28 cellular contexts compared by ENCODE assay signal in the genomic region with DNA sequence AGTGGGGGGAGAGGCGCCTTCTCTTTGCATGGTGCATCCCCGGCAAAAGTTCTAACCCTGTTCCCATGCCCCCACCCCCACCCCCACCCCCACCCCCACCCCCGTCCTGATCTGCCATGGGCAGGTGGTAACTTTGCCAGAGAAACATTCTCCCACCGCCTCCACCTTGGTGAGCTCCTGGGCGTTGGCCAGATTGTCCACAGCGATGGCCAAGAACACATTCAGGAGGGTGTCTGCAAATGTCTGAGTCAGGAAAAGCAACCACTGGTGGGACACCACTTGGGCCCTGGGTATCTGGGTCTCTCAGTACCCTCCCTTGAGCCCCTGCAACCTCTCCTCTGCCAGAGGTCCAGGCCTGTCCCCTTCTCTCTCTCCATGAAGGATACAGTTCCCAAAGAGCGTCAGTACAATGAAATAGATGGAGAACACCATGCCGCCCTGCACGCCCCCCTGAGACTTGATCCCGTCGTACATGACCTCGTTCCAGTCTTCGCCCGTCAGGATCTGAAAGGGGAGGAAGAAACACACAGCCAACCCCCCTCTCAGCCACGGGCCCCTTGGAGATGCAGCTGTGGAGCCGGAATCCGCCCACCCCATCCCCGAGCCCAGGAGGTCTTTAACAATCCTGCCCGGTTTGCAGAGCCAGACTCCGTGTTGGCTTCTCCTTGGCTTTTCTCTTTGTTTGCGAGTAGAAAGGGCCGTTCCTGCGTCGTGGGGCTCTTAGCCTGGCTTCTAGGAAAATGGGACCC.
"Had no signal": no experiment of that assay in that cellular context is flagged by ENCODE, and none has a peak within 500 bp of the region (broad histone marks: within the 10 kb centered on the region; RNA-seq: fewer than 3 reads in every experiment).

No MANE protein-coding gene starts in this region.

- H3K36me3 Mint-ChIP-seq: activated CD4-positive, alpha-beta memory T cell treated with anti-CD3 and anti-CD28 coated beads for 36 hours; activated CD8-positive, alpha-beta memory T cell treated with anti-CD3 and anti-CD28 coated beads, Interleukin-2, amount 10 ng/mL, durations not matched to agents 7 days and 5 days; activated naive CD8-positive, alpha-beta T cell treated with anti-CD3 and anti-CD28 coated beads, Interleukin-2, amount 10 ng/mL, durations not matched to agents 7 days and 5 days had no signal

- H3K27ac Mint-ChIP-seq: activated CD4-positive, alpha-beta memory T cell treated with anti-CD3 and anti-CD28 coated beads for 36 hours; activated CD4-positive, alpha-beta T cell treated with anti-CD3 and anti-CD28 coated beads for 36 hours; activated CD4-positive, alpha-beta T cell treated with anti-CD3 and anti-CD28 coated beads, Interleukin-2, amount 10 ng/mL, durations not matched to agents 24 days and 14 days; activated CD8-positive, alpha-beta memory T cell treated with anti-CD3 and anti-CD28 coated beads, Interleukin-2, amount 10 ng/mL, durations not matched to agents 7 days and 5 days; activated CD8-positive, alpha-beta T cell treated with anti-CD3 and anti-CD28 coated beads, Interleukin-2, amount 10 ng/mL, durations not matched to agents 7 days and 5 days; activated naive CD4-positive, alpha-beta T cell treated with anti-CD3 and anti-CD28 coated beads for 36 hours; activated naive CD8-positive, alpha-beta T cell treated with anti-CD3 and anti-CD28 coated beads, Interleukin-2, amount 10 ng/mL, durations not matched to agents 7 days and 5 days; activated T-helper 1 cell treated with anti-CD3 and anti-CD28 coated beads, Interleukin-12 subunit alpha, Interleukin-12 subunit beta, Interleukin-2, Interleukin-4 antibody, amounts not matched to agents 30 ng/mL and 10 ng/mL and 1 ng/mL, durations not matched to agents 14 hours and 24 hours and 36 hours; activated T-helper 2 cell treated with anti-CD3 and anti-CD28 coated beads, Interferon-gamma antibody, Interleukin-2, Interleukin-4, amounts not matched to agents 10 μg/mL and 5 μg/mL and 100 μg/mL, durations not matched to agents 14 hours and 24 hours and 36 hours; effector memory CD8-positive, alpha-beta T cell; T-helper 17 cell; T-helper 2 cell treated with Interferon-gamma antibody and Interleukin-4, amounts not matched to agents 5 μg/mL and 100 μg/mL, for 36 hours had no signal

- H3K4me1 ChIP-seq: colonic mucosa had no signal

- H3K4me3 Mint-ChIP-seq: activated CD4-positive, alpha-beta memory T cell treated with anti-CD3 and anti-CD28 coated beads for 36 hours; activated CD4-positive, alpha-beta T cell treated with anti-CD3 and anti-CD28 coated beads for 36 hours; activated CD4-positive, alpha-beta T cell treated with anti-CD3 and anti-CD28 coated beads, Interleukin-2, amount 10 ng/mL, durations not matched to agents 24 days and 14 days; activated CD8-positive, alpha-beta memory T cell treated with anti-CD3 and anti-CD28 coated beads, Interleukin-2, amount 10 ng/mL, durations not matched to agents 7 days and 5 days; activated CD8-positive, alpha-beta T cell treated with anti-CD3 and anti-CD28 coated beads, Interleukin-2, amount 10 ng/mL, durations not matched to agents 7 days and 5 days; activated naive CD4-positive, alpha-beta T cell treated with anti-CD3 and anti-CD28 coated beads for 36 hours; activated naive CD8-positive, alpha-beta T cell treated with anti-CD3 and anti-CD28 coated beads, Interleukin-2, amount 10 ng/mL, durations not matched to agents 7 days and 5 days; activated T-helper 1 cell treated with anti-CD3 and anti-CD28 coated beads, Interleukin-12 subunit alpha, Interleukin-12 subunit beta, Interleukin-2, Interleukin-4 antibody, amounts not matched to agents 30 ng/mL and 10 ng/mL and 1 ng/mL, durations not matched to agents 14 hours and 24 hours and 36 hours; central memory CD8-positive, alpha-beta T cell; effector memory CD8-positive, alpha-beta T cell; T-helper 17 cell; T-helper 2 cell treated with Interferon-gamma antibody and Interleukin-4, amounts not matched to agents 5 μg/mL and 100 μg/mL, for 36 hours had no signal

- DNase-seq: activated CD4-positive, alpha-beta memory T cell treated with anti-CD3 and anti-CD28 coated beads for 36 hours; activated CD4-positive, alpha-beta T cell treated with anti-CD3 and anti-CD28 coated beads for 36 hours; activated CD4-positive, alpha-beta T cell treated with anti-CD3 and anti-CD28 coated beads, Interleukin-2, amount 10 ng/mL, durations not matched to agents 24 days and 14 days; activated CD4-positive, CD25-positive, alpha-beta regulatory T cell; activated CD4-positive, CD25-positive, alpha-beta regulatory T cell treated with anti-CD3 and anti-CD28 coated beads, Interleukin-2, amount 50 U/mL, for 72 hours; activated CD8-positive, alpha-beta memory T cell treated with anti-CD3 and anti-CD28 coated beads, Interleukin-2, amount 10 ng/mL, durations not matched to agents 7 days and 5 days; activated CD8-positive, alpha-beta memory T cell treated with anti-CD3 and anti-CD28 coated beads, Interleukin-2, amount 50 U/mL, for 4 hours; activated CD8-positive, alpha-beta T cell treated with anti-CD3 and anti-CD28 coated beads, Interleukin-2, amount 10 ng/mL, durations not matched to agents 7 days and 5 days; activated effector memory CD4-positive, alpha-beta T cell treated with anti-CD3 and anti-CD28 coated beads, Interleukin-2, amount 50 U/mL, for 16 hours; activated naive CD4-positive, alpha-beta T cell treated with anti-CD3 and anti-CD28 coated beads for 36 hours; activated naive CD8-positive, alpha-beta T cell treated with anti-CD3 and anti-CD28 coated beads, Interleukin-2, amount 10 ng/mL, durations not matched to agents 7 days and 5 days; activated T-cell treated with anti-CD3 and anti-CD28 coated beads, Interleukin-2, amount 50 U/mL, for 1 hour; activated T-cell treated with anti-CD3 and anti-CD28 coated beads, Interleukin-2, amount 50 U/mL, for 48 hours; brain microvascular endothelial cell; colonic mucosa; effector CD4-positive, alpha-beta T cell; effector memory CD8-positive, alpha-beta T cell; foreskin fibroblast; heart left ventricle; T-helper 1 cell; T-helper 17 cell; T1000 had no signal

- H3K36me3 ChIP-seq: brain microvascular endothelial cell, colonic mucosa, heart left ventricle had no signal

- H3K9me3 Mint-ChIP-seq: activated CD4-positive, alpha-beta memory T cell treated with anti-CD3 and anti-CD28 coated beads for 36 hours; activated CD4-positive, alpha-beta T cell treated with anti-CD3 and anti-CD28 coated beads, Interleukin-2, amount 10 ng/mL, durations not matched to agents 24 days and 14 days; activated naive CD4-positive, alpha-beta T cell treated with anti-CD3 and anti-CD28 coated beads for 36 hours; activated naive CD4-positive, alpha-beta T cell treated with anti-CD3 and anti-CD28 coated beads, Interleukin-2, amount 50 U/mL, for 72 hours; activated naive CD8-positive, alpha-beta T cell treated with anti-CD3 and anti-CD28 coated beads, Interleukin-2, amount 10 ng/mL, durations not matched to agents 7 days and 5 days; activated T-helper 1 cell treated with anti-CD3 and anti-CD28 coated beads, Interleukin-12 subunit alpha, Interleukin-12 subunit beta, Interleukin-2, Interleukin-4 antibody, amounts not matched to agents 30 ng/mL and 10 ng/mL and 1 ng/mL, durations not matched to agents 14 hours and 24 hours and 36 hours; activated T-helper 2 cell treated with anti-CD3 and anti-CD28 coated beads, Interferon-gamma antibody, Interleukin-2, Interleukin-4, amounts not matched to agents 10 μg/mL and 5 μg/mL and 100 μg/mL, durations not matched to agents 14 hours and 24 hours and 36 hours; central memory CD8-positive, alpha-beta T cell; effector memory CD8-positive, alpha-beta T cell; T-helper 2 cell treated with Interferon-gamma antibody and Interleukin-4, amounts not matched to agents 5 μg/mL and 100 μg/mL, for 36 hours had no signal

- H3K4me3 ChIP-seq: colonic mucosa, heart left ventricle had no signal

- H3K4me1 Mint-ChIP-seq: activated CD4-positive, alpha-beta T cell treated with anti-CD3 and anti-CD28 coated beads, Interleukin-2, amount 10 ng/mL, durations not matched to agents 24 days and 14 days; activated CD8-positive, alpha-beta memory T cell treated with anti-CD3 and anti-CD28 coated beads, Interleukin-2, amount 10 ng/mL, durations not matched to agents 7 days and 5 days; activated naive CD8-positive, alpha-beta T cell treated with anti-CD3 and anti-CD28 coated beads, Interleukin-2, amount 10 ng/mL, durations not matched to agents 7 days and 5 days; central memory CD8-positive, alpha-beta T cell had no signal

- H3K27ac ChIP-seq: brain microvascular endothelial cell, colonic mucosa, heart left ventricle had no signal

- ATAC-seq: activated CD4-positive, alpha-beta T cell treated with anti-CD3 and anti-CD28 coated beads for 36 hours; activated CD8-positive, alpha-beta memory T cell treated with anti-CD3 and anti-CD28 coated beads, Interleukin-2, amount 10 ng/mL, durations not matched to agents 7 days and 5 days; activated CD8-positive, alpha-beta T cell treated with anti-CD3 and anti-CD28 coated beads, Interleukin-2, amount 10 ng/mL, durations not matched to agents 7 days and 5 days; activated naive CD4-positive, alpha-beta T cell treated with anti-CD3 and anti-CD28 coated beads, Interleukin-2, amount 50 U/mL, for 72 hours; effector memory CD8-positive, alpha-beta T cell; esophagus mucosa; heart left ventricle; T-helper 17 cell had no signal

- H3K27me3 ChIP-seq: brain microvascular endothelial cell had no signal
